8 cellular contexts compared by ENCODE assay signal in the genomic region with DNA sequence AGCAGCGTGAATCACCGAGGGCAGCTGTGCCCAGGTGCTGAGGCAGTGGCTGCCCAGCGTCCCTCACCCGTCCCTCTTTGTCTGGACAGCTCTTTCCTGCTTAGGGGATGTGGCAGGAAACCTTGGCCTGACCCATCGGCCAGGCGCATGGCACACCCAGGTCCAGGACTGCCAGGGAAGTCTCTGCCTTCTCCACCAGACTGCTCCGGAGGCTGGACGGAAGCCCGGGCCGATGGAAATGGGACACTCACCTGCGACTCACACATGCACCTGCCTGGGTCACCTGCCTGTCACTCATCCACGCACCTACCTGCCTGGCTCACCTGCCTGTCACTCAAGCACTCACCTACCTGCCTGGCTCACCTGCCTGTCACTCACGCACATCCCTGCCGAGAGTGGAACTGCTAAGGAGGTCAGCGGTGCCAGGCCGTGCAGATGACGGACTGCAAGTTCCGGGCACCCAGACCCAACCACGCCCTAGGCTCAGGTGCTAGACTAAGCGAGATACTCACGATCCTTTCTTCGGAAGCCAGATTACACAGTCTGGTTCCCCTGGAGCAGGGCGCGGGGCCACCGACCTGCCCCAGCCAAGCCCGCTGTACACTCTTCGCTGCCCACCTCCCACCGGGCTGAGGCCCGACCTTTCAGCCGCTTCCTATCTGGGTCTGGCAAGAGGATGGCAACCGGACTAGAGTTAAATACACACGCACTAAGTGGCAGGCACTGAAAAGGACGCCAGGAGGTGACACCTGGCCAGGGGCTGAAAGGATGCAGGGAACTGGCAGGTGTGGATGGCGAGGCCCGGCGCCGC. TPM values are rescaled to one million over a fixed set of nuclear protein-coding genes. Genes with fewer than 3 reads are reported as not detected.
DNase-seq lines count a peak whose midpoint lies in the region; ATAC-seq and TF ChIP-seq lines count a peak whose summit lies in the region.

No MANE protein-coding gene starts in this region.

- H3K4me1 Mint-ChIP-seq in activated CD8-positive, alpha-beta T cell treated with anti-CD3 and anti-CD28 coated beads, Interleukin-2, amount 10 ng/mL, durations not matched to agents 7 days and 5 days (ENCODE audit: low read depth), result peaks cover 39% of the 10 kb centered on the region

- in situ Hi-C loops in GM13977 (cut with MboI; ENCODE audit: low pct_unique_long_range_greater_than_20kb, low sequenced_read_pairs, unreplicated experiment), result no loop called here

- H3K4me3 Mint-ChIP-seq in activated CD8-positive, alpha-beta T cell treated with anti-CD3 and anti-CD28 coated beads, Interleukin-2, amount 10 ng/mL, durations not matched to agents 7 days and 5 days, result peak overlapping the region; percentile 89

- POLR2A ChIA-PET in AG04450 (lab: Yijun Ruan, JAX), result interaction anchor here (0.7 to 1.9 kb wide), 4 partner anchors 8 to 278 kb away, joined by 3 to 12 read pairs (median 7); no protein-coding TSS in a partner anchor
- POLR2A ChIA-PET in activated CD8-positive, alpha-beta T cell treated with anti-CD3 and anti-CD28 coated beads, Interleukin-2, amount 10 ng/mL, durations not matched to agents 7 days and 5 days (lab: Charles Lee), result interaction anchor here (0.7 to 0.9 kb wide), 2 partner anchors 33 to 314 kb away, joined by 3 read pairs; partner anchors contain the start of gene NOC2L

- TF ChIP-seq CTCF in AG04450 (IDR thresholded peaks at IDR 0.05; ENCODE audit: low read depth, low read length), result no peak
- TF ChIP-seq CTCF in GM13977 (IDR thresholded peaks at IDR 0.05; ENCODE audit: extremely low read depth, insufficient read depth, missing control alignments), result no peak

- DNase-seq in AG04450 (ENCODE audit: low read depth, low spot score), result no peak
- DNase-seq in activated CD8-positive, alpha-beta T cell treated with anti-CD3 and anti-CD28 coated beads, Interleukin-2, amount 10 ng/mL, durations not matched to agents 7 days and 5 days, result peak; percentile 38
- DNase-seq in GM13977 (ENCODE audit: low spot score), result no peak
- DNase-seq in HuH-7.5 (ENCODE audit: low spot score), result no peak

- CTCF ChIA-PET in AG04450 (lab: Charles Lee), result interaction anchor here (2.1 kb wide), 1 partner anchor 150 kb away, joined by 5 read pairs; no protein-coding TSS in a partner anchor
- CTCF ChIA-PET in activated CD8-positive, alpha-beta T cell treated with anti-CD3 and anti-CD28 coated beads, Interleukin-2, amount 10 ng/mL, durations not matched to agents 7 days and 5 days (lab: Charles Lee), result interaction anchor here (1.0 to 1.8 kb wide), 3 partner anchors 19 to 155 kb away, joined by 4 to 7 read pairs (median 5); no protein-coding TSS in a partner anchor

- no peaks in the 10 kb centered on the region for H3K27me3 ChIP-seq in AG04450 (ENCODE audit: control insufficient read depth, insufficient read depth, low read length)
- H3K27me3 ChIP-seq in iPS-18a (ENCODE audit: control insufficient read depth, insufficient read depth, low read length), result no peaks in the 10 kb centered on the region
- H3K27me3 ChIP-seq in subcutaneous abdominal adipose tissue (ENCODE audit: control insufficient read depth in 5 of 5, insufficient read depth in 4 of 5, low read length in 5 of 5), result no peaks in the 10 kb centered on the region

- peak overlapping the region; percentile 87 for H3K27ac Mint-ChIP-seq in activated CD8-positive, alpha-beta T cell treated with anti-CD3 and anti-CD28 coated beads, Interleukin-2, amount 10 ng/mL, durations not matched to agents 7 days and 5 days

- H3K4me1 ChIP-seq in iPS-18a (ENCODE audit: control insufficient read depth, low read depth, low read length), result peaks cover 2% of the 10 kb centered on the region
- H3K4me1 ChIP-seq in subcutaneous abdominal adipose tissue (ENCODE audit: control insufficient read depth in 5 of 5, insufficient read depth in 5 of 5, low read length in 5 of 5), result peaks cover 15 to 46% (median 44%) of the 10 kb centered on the region in 5 donors

- H3K36me3 ChIP-seq in iPS-18a (ENCODE audit: control insufficient read depth, low read depth, low read length) (peaks cover 10% of the 10 kb centered on the region), subcutaneous abdominal adipose tissue (ENCODE audit: control insufficient read depth in 5 of 5, insufficient read depth in 5 of 5, low read length in 5 of 5) (peaks cover 0 to 14% (median 10%) of the 10 kb centered on the region in 5 donors)

- H3K4me3 ChIP-seq in AG04450 (ENCODE audit: low read depth, low read length), result peak overlapping the region; percentile 87
- H3K4me3 ChIP-seq in iPS-18a (ENCODE audit: low read length), result peak overlapping the region; percentile 78
- H3K4me3 ChIP-seq in subcutaneous abdominal adipose tissue (ENCODE audit: low read depth in 1 of 5, low read length in 5 of 5), result peak overlapping the region; percentile 66 to 90 (median 84)

- no peaks in the 10 kb centered on the region; the same call in 1 of the 2 replicates for H3K9me3 ChIP-seq in AG04450 (ENCODE audit: control insufficient read depth, insufficient read depth, low read length)
- H3K9me3 ChIP-seq in iPS-18a (ENCODE audit: control insufficient read depth, low read depth, low read length), result no peaks in the 10 kb centered on the region
- no peaks in the 10 kb centered on the region for H3K9me3 ChIP-seq in subcutaneous abdominal adipose tissue (ENCODE audit: control insufficient read depth in 5 of 5, low read length in 5 of 5)

- ATAC-seq in HG03342 (IDR thresholded peaks at IDR 0.05; ENCODE audit: unreplicated experiment), result peak; percentile 1
- peak; percentile 10 for ATAC-seq in activated CD8-positive, alpha-beta T cell treated with anti-CD3 and anti-CD28 coated beads, Interleukin-2, amount 10 ng/mL, durations not matched to agents 7 days and 5 days
- ATAC-seq in GM21786 (IDR thresholded peaks at IDR 0.05; ENCODE audit: unreplicated experiment), result no peak

- H3K27ac ChIP-seq in AG04450 (ENCODE audit: low read depth, low read length), result peak overlapping the region; percentile 61
- no peak overlapping the region for H3K27ac ChIP-seq in iPS-18a (ENCODE audit: low read length)
- H3K27ac ChIP-seq in subcutaneous abdominal adipose tissue (ENCODE audit: low read depth, low read length), result peak overlapping the region; percentile 60

- H3K9ac ChIP-seq in iPS-18a (ENCODE audit: low read length) (peak overlapping the region; percentile 61), subcutaneous abdominal adipose tissue (ENCODE audit: low read length in 5 of 5) (peak overlapping the region; percentile 50 to 97 (median 95))

- no peaks in the 10 kb centered on the region for H3K9me3 Mint-ChIP-seq in activated CD8-positive, alpha-beta T cell treated with anti-CD3 and anti-CD28 coated beads, Interleukin-2, amount 10 ng/mL, durations not matched to agents 7 days and 5 days (ENCODE audit: insufficient read depth)

- no peaks in the 10 kb centered on the region for H3K27me3 Mint-ChIP-seq in activated CD8-positive, alpha-beta T cell treated with anti-CD3 and anti-CD28 coated beads, Interleukin-2, amount 10 ng/mL, durations not matched to agents 7 days and 5 days (ENCODE audit: low read depth)

- peaks cover 29% of the 10 kb centered on the region for H3K36me3 Mint-ChIP-seq in activated CD8-positive, alpha-beta T cell treated with anti-CD3 and anti-CD28 coated beads, Interleukin-2, amount 10 ng/mL, durations not matched to agents 7 days and 5 days (ENCODE audit: low read depth)

RNA-seq across cellular contexts. Expression of gene UBE2J2, which starts 1.1 kb away (rescaled TPM):
- 31.1 and 31.4 TPM in 2 replicates for polyA plus RNA-seq in AG04450 (2011; rRNA removed)
- 16.3 and 17.6 TPM in 2 replicates for polyA minus RNA-seq in AG04450 (2011; rRNA and poly(A)+ RNA removed)
- total RNA-seq in activated CD8-positive, alpha-beta T cell treated with anti-CD3 and anti-CD28 coated beads, Interleukin-2, amount 10 ng/mL, durations not matched to agents 7 days and 5 days, result 10 to 100 TPM; 62.3 to 67.5 TPM

RNA-seq across cellular contexts. Expression of gene SCNN1D, which starts 7.7 kb away (rescaled TPM):
- polyA plus RNA-seq in AG04450 (2011; rRNA removed), result 1.5 and 1.8 TPM in 2 replicates
- polyA minus RNA-seq in AG04450 (2011; rRNA and poly(A)+ RNA removed), result 0.37 and 1.1 TPM in 2 replicates
- total RNA-seq in activated CD8-positive, alpha-beta T cell treated with anti-CD3 and anti-CD28 coated beads, Interleukin-2, amount 10 ng/mL, durations not matched to agents 7 days and 5 days, result 1 to 10 TPM; 3.4 to 3.6 TPM

RNA-seq across cellular contexts. Expression of gene C1QTNF12, which starts 26.0 kb away (rescaled TPM):
- polyA plus RNA-seq in AG04450 (2011; rRNA removed), result 0.21 and 0.51 TPM in 2 replicates
- polyA minus RNA-seq in AG04450 (2011; rRNA and poly(A)+ RNA removed), result not detected in 2 replicates
- total RNA-seq in activated CD8-positive, alpha-beta T cell treated with anti-CD3 and anti-CD28 coated beads, Interleukin-2, amount 10 ng/mL, durations not matched to agents 7 days and 5 days, result 1 to 10 TPM; 1.8 to 2.2 TPM

RNA-seq across cellular contexts. Expression of gene ACAP3, which starts 35.2 kb away (rescaled TPM):
- polyA plus RNA-seq in AG04450 (2011; rRNA removed), result 17.5 and 24.8 TPM in 2 replicates
- polyA minus RNA-seq in AG04450 (2011; rRNA and poly(A)+ RNA removed), result 16.3 and 24.9 TPM in 2 replicates
- total RNA-seq in activated CD8-positive, alpha-beta T cell treated with anti-CD3 and anti-CD28 coated beads, Interleukin-2, amount 10 ng/mL, durations not matched to agents 7 days and 5 days, result 10 to 100 TPM; 65.2 to 87.3 TPM

RNA-seq across cellular contexts. Expression of gene PUSL1, which starts 35.9 kb away (rescaled TPM):
- polyA plus RNA-seq in AG04450 (2011; rRNA removed), result 9.6 and 15.6 TPM in 2 replicates
- polyA minus RNA-seq in AG04450 (2011; rRNA and poly(A)+ RNA removed), result 4.9 and 6.8 TPM in 2 replicates
- 10 to 100 TPM; 24.0 to 26.2 TPM for total RNA-seq in activated CD8-positive, alpha-beta T cell treated with anti-CD3 and anti-CD28 coated beads, Interleukin-2, amount 10 ng/mL, durations not matched to agents 7 days and 5 days
